35 cellular contexts compared by ENCODE assay signal in the genomic region with DNA sequence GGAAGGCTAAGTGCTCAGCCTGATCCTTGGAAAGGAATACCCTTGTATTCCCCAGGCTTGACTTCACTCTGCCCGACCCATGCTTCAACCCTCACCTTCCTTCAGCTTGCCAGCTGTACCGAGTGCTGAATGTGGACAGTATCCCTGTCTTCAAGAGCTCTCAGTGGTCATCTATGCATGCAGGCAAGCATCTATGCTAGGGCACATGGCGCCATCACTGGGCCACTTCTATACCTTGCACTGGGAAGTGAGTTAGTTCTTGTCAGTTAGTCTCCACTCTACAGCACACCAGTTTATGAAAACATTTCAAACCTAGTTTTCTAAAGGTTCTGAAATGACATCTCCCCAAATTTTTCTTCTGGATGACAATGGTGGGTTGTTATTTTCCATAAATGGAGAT.
A peak's percentile ranks its signal among the peaks of the same experiment; 100 is the strongest.
DNase-seq lines count a peak whose midpoint lies in the region; ATAC-seq, FAIRE-seq and TF ChIP-seq lines count a peak whose summit lies in the region.
"Had no signal": no experiment of that assay in that cellular context is flagged by ENCODE, and none has a peak within 500 bp of the region (broad histone marks: within the 10 kb centered on the region; RNA-seq: fewer than 3 reads in every experiment).

No MANE protein-coding gene starts in this region.

- in situ Hi-C loops in GM23248 (cut with MboI), result no loop called here

- no peaks in the 10 kb centered on the region; the same call in 1 of the 2 replicates for H3K27me3 ChIP-seq in GM23248 (replicated peaks; ENCODE audit: insufficient read depth)
- no peaks in the 10 kb centered on the region for H3K27me3 ChIP-seq in bronchial epithelial cell (ENCODE audit: control insufficient read depth, insufficient read depth, low read length)
- peaks cover 6% of the 10 kb centered on the region for H3K27me3 ChIP-seq in keratinocyte (ENCODE audit: control insufficient read depth, extremely low read depth, insufficient read depth, low read length)
- H3K27me3 ChIP-seq in BE2C, result no peaks in the 10 kb centered on the region
- H3K27me3 ChIP-seq: esophagus muscularis mucosa, heart right ventricle had no signal

- no peaks in the 10 kb centered on the region for H3K36me3 ChIP-seq in GM23248 (ENCODE audit: low read depth)
- no peaks in the 10 kb centered on the region for H3K36me3 ChIP-seq in bronchial epithelial cell (ENCODE audit: control insufficient read depth, insufficient read depth, low read length)
- no peaks in the 10 kb centered on the region for H3K36me3 ChIP-seq in keratinocyte (ENCODE audit: control insufficient read depth in 2 of 2, extremely low read depth in 1 of 2, insufficient read depth in 2 of 2, low read length in 2 of 2)
- H3K36me3 ChIP-seq in BE2C, result no peaks in the 10 kb centered on the region
- H3K36me3 ChIP-seq: esophagus muscularis mucosa, heart right ventricle, lower lobe of right lung had no signal

- H2AFZ ChIP-seq in GM23248 (no peak overlapping the region), keratinocyte (ENCODE audit: control insufficient read depth, low read length) (no peak overlapping the region)

- H3K9me3 Mint-ChIP-seq in T-cell, result no peaks in the 10 kb centered on the region
- H3K9me3 Mint-ChIP-seq: activated CD4-positive, alpha-beta T cell treated with anti-CD3 and anti-CD28 coated beads, Interleukin-2, amount 10 ng/mL, durations not matched to agents 24 days and 14 days; nephron had no signal

- DNase-seq in GM23248, result peak; percentile 14
- peak; percentile 16 for DNase-seq in NB4 (ENCODE audit: low read depth)
- DNase-seq in bronchial epithelial cell (ENCODE audit: low read depth), result no peak
- DNase-seq in keratinocyte (ENCODE audit: low read depth, low spot score), result no peak
- DNase-seq in NCI-H2081 (lab: John Stamatoyannopoulos, UW), result no peak
- DNase-seq in NCI-H526 treated with DMSO at 0.1 percent for 48 hours (lab: John Stamatoyannopoulos, UW), result no peak
- no peak for DNase-seq in BE2C
- DNase-seq in T-cell, result no peak
- DNase-seq: activated CD4-positive, alpha-beta T cell treated with anti-CD3 and anti-CD28 coated beads, Interleukin-2, amount 10 ng/mL, durations not matched to agents 24 days and 14 days; activated CD8-positive, alpha-beta memory T cell treated with anti-CD3 and anti-CD28 coated beads for 24 hours; activated effector memory CD4-positive, alpha-beta T cell treated with Interleukin-2 at 50 U/mL for 16 hours; activated T-cell treated with anti-CD3 and anti-CD28 coated beads for 4 hours; Caco-2; central memory CD4-positive, alpha-beta T cell; cortex of kidney; DND-41; effector memory CD8-positive, alpha-beta T cell; GOT3; heart right ventricle; KG1; lower lobe of right lung; mucosa of descending colon; NCI-H1417 treated with DMSO at 0.1 percent for 48 hours; NCI-H2081 treated with DMSO at 0.1 percent for 48 hours; NCI-H2227 treated with DMSO at 0.1 percent for 48 hours; SHP77; stimulated activated naive CD4-positive, alpha-beta T cell; SW 1271; T1000 had no signal

- dilution Hi-C loops in keratinocyte (cut with MboI; ENCODE audit: extremely low pct_ligation_motif_present, low sequenced_read_pairs), result no loop called here

- CTCF ChIA-PET in T-cell (lab: Charles Lee), result no interaction called here

- H3K36me3 Mint-ChIP-seq in T-cell, result no peaks in the 10 kb centered on the region
- H3K36me3 Mint-ChIP-seq: CD14-positive monocyte had no signal

- H3F3A ChIP-seq in GM23248 (ENCODE audit: insufficient read depth), result no peaks in the 10 kb centered on the region

- H3K4me2 ChIP-seq in GM23248 (ENCODE audit: unreplicated experiment) (no peak overlapping the region), keratinocyte (ENCODE audit: control insufficient read depth, extremely low read depth, insufficient read depth, low read depth, low read length) (no peak overlapping the region)

- 36 to 43% methylated on average over 3 of the region's 3 CpGs for WGBS in GM23248 (ENCODE audit: low coverage in 1 of 2, low lambda C conversion rate in 2 of 2, missing lambda C conversion rate in 2 of 2), 2 experiments

- TF ChIP-seq POLR2A in NB4 (IDR thresholded peaks at IDR 0.05; ENCODE audit: extremely low read depth, insufficient read length), result no peak

- H3K4me1 ChIP-seq in GM23248 (ENCODE audit: insufficient read depth) (no peaks in the 10 kb centered on the region), keratinocyte (ENCODE audit: control insufficient read depth, extremely low read depth, insufficient read depth, low read length) (no peaks in the 10 kb centered on the region), BE2C (peaks cover 3% of the 10 kb centered on the region)
- H3K4me1 ChIP-seq: Caco-2, esophagus muscularis mucosa, heart right ventricle, lower lobe of right lung had no signal

- TF ChIP-seq CTCF in NB4 (IDR thresholded peaks at IDR 0.05; ENCODE audit: low read depth, low read length), result no peak
- peak; percentile 13 for TF ChIP-seq CTCF in bronchial epithelial cell (IDR thresholded peaks at IDR 0.05; ENCODE audit: insufficient read depth, low read length, severe bottlenecking)
- peak in 2 of 3 experiments; percentile 6 to 37 for TF ChIP-seq CTCF in keratinocyte (optimal IDR thresholded peaks at IDR 0.05 in 1 of 3, IDR thresholded peaks at IDR 0.05 in 1 of 3, conservative IDR thresholded peaks at IDR 0.05 in 1 of 3; ENCODE audit: extremely low read depth in 1 of 3, insufficient read depth in 2 of 3, low read length in 3 of 3)
- TF ChIP-seq CTCF in BE2C (IDR thresholded peaks at IDR 0.05; ENCODE audit: low read depth, low read length), result no peak

- H3K4me3 ChIP-seq in GM23248 (no peak overlapping the region), NB4 (ENCODE audit: low read depth, low read length) (no peak overlapping the region), bronchial epithelial cell (ENCODE audit: low read depth, low read length) (no peak overlapping the region), keratinocyte (ENCODE audit: control insufficient read depth in 2 of 3, extremely low read depth in 1 of 3, insufficient read depth in 2 of 3, low read depth in 1 of 3, low read length in 3 of 3) (no peak overlapping the region), BE2C (ENCODE audit: low read depth, low read length) (no peak overlapping the region)
- H3K4me3 ChIP-seq: esophagus muscularis mucosa, heart right ventricle, lower lobe of right lung, mucosa of descending colon, skin epidermis had no signal

- H3K79me2 ChIP-seq in GM23248 (ENCODE audit: insufficient read depth) (no peaks in the 10 kb centered on the region), keratinocyte (ENCODE audit: control insufficient read depth, insufficient read depth, low read length) (no peaks in the 10 kb centered on the region)

- no peak for FAIRE-seq in bronchial epithelial cell (lab: Jason Lieb, UNC)
- FAIRE-seq in keratinocyte (lab: Jason Lieb, UNC), result no peak
- FAIRE-seq: frontal cortex had no signal

- H3K9ac ChIP-seq in GM23248 (no peak overlapping the region), keratinocyte (ENCODE audit: control insufficient read depth, extremely low read depth, insufficient read depth, low read length) (no peak overlapping the region)

- H4K20me1 ChIP-seq in GM23248 (ENCODE audit: insufficient read depth) (no peaks in the 10 kb centered on the region), keratinocyte (ENCODE audit: control insufficient read depth, extremely low read depth, insufficient read depth, low read length) (no peaks in the 10 kb centered on the region)

- H3K4me1 Mint-ChIP-seq in T-cell, result no peaks in the 10 kb centered on the region
- H3K4me1 Mint-ChIP-seq: activated CD4-positive, alpha-beta T cell treated with anti-CD3 and anti-CD28 coated beads, Interleukin-2, amount 10 ng/mL, durations not matched to agents 24 days and 14 days; CD14-positive monocyte; nephron had no signal

- H3K9me3 ChIP-seq in GM23248 (ENCODE audit: low read depth) (no peaks in the 10 kb centered on the region), keratinocyte (ENCODE audit: control insufficient read depth, low read depth, low read length) (no peaks in the 10 kb centered on the region), BE2C (no peaks in the 10 kb centered on the region)
- H3K9me3 ChIP-seq: Caco-2, esophagus muscularis mucosa, heart right ventricle, lower lobe of right lung, mucosa of descending colon had no signal

- H3K9me2 ChIP-seq in GM23248 (ENCODE audit: insufficient read depth), result no peaks in the 10 kb centered on the region

- H3K27ac Mint-ChIP-seq in T-cell, result no peak overlapping the region
- H3K27ac Mint-ChIP-seq: activated CD4-positive, alpha-beta T cell treated with anti-CD3 and anti-CD28 coated beads, Interleukin-2, amount 10 ng/mL, durations not matched to agents 24 days and 14 days; CD14-positive monocyte; effector memory CD8-positive, alpha-beta T cell; nephron had no signal

- no peaks in the 10 kb centered on the region for H3K9me1 ChIP-seq in keratinocyte (ENCODE audit: control insufficient read depth, extremely low read depth, insufficient read depth, low read length)

- H3K27ac ChIP-seq in GM23248, result no peak overlapping the region
- H3K27ac ChIP-seq in keratinocyte (ENCODE audit: control insufficient read depth, insufficient read depth, low read length), result no peak overlapping the region
- H3K27ac ChIP-seq: esophagus muscularis mucosa, heart right ventricle, lower lobe of right lung, skin epidermis had no signal

- POLR2A ChIA-PET in T-cell (lab: Charles Lee), result no interaction called here

- no peak for ATAC-seq in T-cell (replicated peaks in 1 of 4)
- ATAC-seq: effector memory CD8-positive, alpha-beta T cell; heart right ventricle; lower lobe of right lung; mucosa of descending colon; Panc1 had no signal

- no peak overlapping the region for H3K4me3 Mint-ChIP-seq in T-cell
- H3K4me3 Mint-ChIP-seq: activated CD4-positive, alpha-beta T cell treated with anti-CD3 and anti-CD28 coated beads, Interleukin-2, amount 10 ng/mL, durations not matched to agents 24 days and 14 days; CD14-positive monocyte; effector memory CD8-positive, alpha-beta T cell; nephron had no signal

- peaks cover 1 to 13% of the 10 kb centered on the region in 2 donors for H3K27me3 Mint-ChIP-seq in T-cell
- H3K27me3 Mint-ChIP-seq: activated CD4-positive, alpha-beta T cell treated with anti-CD3 and anti-CD28 coated beads, Interleukin-2, amount 10 ng/mL, durations not matched to agents 24 days and 14 days; effector memory CD8-positive, alpha-beta T cell had no signal

Comparison
In these comparisons a context has a peak if more than half of its experiments do, and no peak if none do; other contexts are left out.
1. DNase-seq: peak in GM23248 (single experiment) and NB4 (single experiment); none in bronchial epithelial cell (single experiment), keratinocyte (single experiment), NCI-H2081 (0 of 2), NCI-H526 treated with DMSO at 0.1 percent for 48 hours (single experiment), BE2C (single experiment) and T-cell (0 of 34).
2. CTCF ChIP-seq: peak in bronchial epithelial cell (single experiment) and keratinocyte (2 of 3); none in NB4 (single experiment) and BE2C (single experiment).